ENCODE assay signal across 1 cellular context in the genomic region with DNA sequence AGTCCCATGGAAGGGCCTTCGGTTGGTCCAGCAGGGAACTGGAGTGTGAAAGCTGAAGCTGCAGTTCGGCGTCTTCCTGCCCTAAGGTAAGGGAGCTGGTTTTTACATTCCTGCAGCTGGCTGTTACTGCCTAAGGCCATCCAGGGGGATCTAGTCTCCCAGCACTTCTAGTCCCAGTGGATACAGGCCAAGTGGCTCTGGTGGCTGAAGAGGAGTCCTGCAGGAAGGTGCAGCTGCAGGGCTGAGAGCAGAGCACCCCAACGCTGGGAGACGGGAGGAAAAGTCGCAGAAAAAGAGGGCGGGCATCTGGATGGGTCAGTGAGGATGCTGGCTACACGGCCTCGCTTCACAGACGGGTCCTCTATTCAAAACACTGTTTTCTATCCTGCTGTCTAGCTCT.
TF ChIP-seq lines count a peak whose summit lies in the region.

No MANE protein-coding gene starts in this region.

TF ChIP-seq in HepG2, 621 proteins besides CTCF, POLR2A, EP300 and RAD21 (continued from another document):
- TF ChIP-seq ZNF264 (CRISPR knock-in tag; IDR thresholded peaks at IDR 0.05), result no peak
- TF ChIP-seq RFX3 (CRISPR knock-in tag; IDR thresholded peaks at IDR 0.05), result no peak
- no peak for TF ChIP-seq TARDBP (CRISPR knock-in tag; IDR thresholded peaks at IDR 0.05)
- TF ChIP-seq STAT5B (CRISPR knock-in tag; IDR thresholded peaks at IDR 0.05), result no peak
- TF ChIP-seq IKZF4 (CRISPR knock-in tag; IDR thresholded peaks at IDR 0.05; ENCODE audit: borderline replicate concordance, low read depth, not compliant biosample characterization), result no peak
- TF ChIP-seq PHB2 (IDR thresholded peaks at IDR 0.05; ENCODE audit: partially characterized antibody), result no peak
- TF ChIP-seq ZMAT3 (CRISPR knock-in tag; conservative IDR thresholded peaks at IDR 0.05), result no peak
- no peak for TF ChIP-seq FOXM1 (CRISPR knock-in tag; IDR thresholded peaks at IDR 0.05)
- no peak for TF ChIP-seq HBP1 (CRISPR knock-in tag; IDR thresholded peaks at IDR 0.05; ENCODE audit: low read depth)
- no peak for TF ChIP-seq KMT2B (CRISPR knock-in tag; IDR thresholded peaks at IDR 0.05)
- no peak for TF ChIP-seq ZNF776 (CRISPR knock-in tag; IDR thresholded peaks at IDR 0.05)
